In genomic region chr3:60303160-60303559, GRCh38 we compare ENCODE assay signal across 19 cellular contexts.
DNase-seq lines count a peak whose midpoint lies in the region; ATAC-seq and TF ChIP-seq lines count a peak whose summit lies in the region.
"Had no signal": no experiment of that assay in that cellular context is flagged by ENCODE, and none has a peak within 500 bp of the region (broad histone marks: within the 10 kb centered on the region; RNA-seq: fewer than 3 reads in every experiment).

No MANE protein-coding gene starts in this region.

- no peak for TF ChIP-seq POLR2A in testis (IDR thresholded peaks at IDR 0.05)

- TF ChIP-seq RAD21 in SK-N-SH (IDR thresholded peaks at IDR 0.05; ENCODE audit: low read length), result no peak

- H3K27ac ChIP-seq in SK-N-SH (ENCODE audit: low read depth in 2 of 2, low read length in 1 of 2), result no peak overlapping the region
- H3K27ac ChIP-seq in testis, result no peak overlapping the region
- H3K27ac ChIP-seq: 22Rv1; BLaER1 treated with 17β-estradiol and CSF1 and Interleukin-3, amounts not matched to agents 10 nM and 100 nM had no signal

- no peaks in the 10 kb centered on the region for H3K36me3 Mint-ChIP-seq in glutamatergic neuron (ENCODE audit: unreplicated experiment)

- no peaks in the 10 kb centered on the region for H3K4me1 Mint-ChIP-seq in glutamatergic neuron (ENCODE audit: low read depth, unreplicated experiment)

- ATAC-seq in SK-N-SH treated with all-trans-retinoic acid at 6 μM for 48 hours (no peak), omental fat pad (ENCODE audit: low FRiP score) (peak; percentile 37)
- ATAC-seq: GM12878 had no signal

- no peaks in the 10 kb centered on the region for H3K9me2 ChIP-seq in SK-N-SH

- H3F3A ChIP-seq in SK-N-SH (replicated peaks; ENCODE audit: insufficient read depth), result no peaks in the 10 kb centered on the region

- no peaks in the 10 kb centered on the region for H3K27me3 Mint-ChIP-seq in glutamatergic neuron (ENCODE audit: unreplicated experiment)

- no peak overlapping the region for H3K4me3 ChIP-seq in SK-N-SH (ENCODE audit: low read depth in 2 of 2, low read length in 1 of 2)
- peak overlapping the region; percentile 20 for H3K4me3 ChIP-seq in adipocyte (ENCODE audit: low read length)
- no peak overlapping the region for H3K4me3 ChIP-seq in fibroblast of mammary gland (ENCODE audit: control insufficient read depth, low read depth, low read length)
- no peak overlapping the region for H3K4me3 ChIP-seq in testis
- H3K4me3 ChIP-seq: BLaER1 treated with 17β-estradiol and CSF1 and Interleukin-3, amounts not matched to agents 10 nM and 100 nM; GM12878 had no signal

- POLR2A ChIA-PET in SK-N-SH (lab: Yijun Ruan, JAX), result no interaction called here

- CTCF ChIA-PET in SK-N-SH (lab: Yijun Ruan, JAX), result no interaction called here

- H3K27me3 ChIP-seq in SK-N-SH (ENCODE audit: insufficient read depth), result no peaks in the 10 kb centered on the region
- no peaks in the 10 kb centered on the region for H3K27me3 ChIP-seq in adipocyte (replicated peaks; ENCODE audit: control insufficient read depth, insufficient read depth, low read length)
- no peaks in the 10 kb centered on the region for H3K27me3 ChIP-seq in testis
- H3K27me3 ChIP-seq: BLaER1 treated with 17β-estradiol and CSF1 and Interleukin-3, amounts not matched to agents 10 nM and 100 nM had no signal

- H3K4me1 ChIP-seq in SK-N-SH (ENCODE audit: control insufficient read depth in 1 of 2, insufficient read depth in 2 of 2, low read depth in 1 of 2, low read length in 1 of 2), result peaks cover 0 to 4% of the 10 kb centered on the region in 2 experiments; a peak in 1 of 4 replicates
- H3K4me1 ChIP-seq in adipocyte (ENCODE audit: control insufficient read depth, insufficient read depth, low read length), result peaks cover 48% of the 10 kb centered on the region
- H3K4me1 ChIP-seq in testis, result no peaks in the 10 kb centered on the region
- H3K4me1 ChIP-seq: BLaER1 treated with 17β-estradiol and CSF1 and Interleukin-3, amounts not matched to agents 10 nM and 100 nM had no signal

- H3K4me2 ChIP-seq in SK-N-SH, result no peak overlapping the region
- H3K4me2 ChIP-seq: BLaER1 treated with 17β-estradiol and CSF1 and Interleukin-3, amounts not matched to agents 10 nM and 100 nM had no signal

- intact Hi-C loops in testis (cut with DNase I; ENCODE audit: low total_unique reads), result no loop called here

- TF ChIP-seq CTCF in SK-N-SH (IDR thresholded peaks at IDR 0.05) (no peak), fibroblast of mammary gland (conservative IDR thresholded peaks at IDR 0.05; ENCODE audit: control insufficient read depth, insufficient read depth, low read depth, low read length) (no peak), omental fat pad (IDR thresholded peaks at IDR 0.05) (no peak), testis (IDR thresholded peaks at IDR 0.05) (no peak), glutamatergic neuron (IDR thresholded peaks at IDR 0.05; ENCODE audit: partially characterized antibody, unreplicated experiment) (no peak)

- H3K36me3 ChIP-seq in SK-N-SH (replicated peaks in 1 of 2; ENCODE audit: control insufficient read depth in 1 of 2, insufficient read depth in 2 of 2, low read length in 1 of 2) (no peaks in the 10 kb centered on the region), adipocyte (ENCODE audit: control insufficient read depth, insufficient read depth, low read length, severe bottlenecking) (no peaks in the 10 kb centered on the region), testis (ENCODE audit: low read depth, missing control alignments) (no peaks in the 10 kb centered on the region)
- H3K36me3 ChIP-seq: BLaER1 treated with 17β-estradiol and CSF1 and Interleukin-3, amounts not matched to agents 10 nM and 100 nM had no signal

- H2AFZ ChIP-seq in SK-N-SH (ENCODE audit: low read depth), result no peak overlapping the region

- 43% methylated on average over 3 of the region's 3 CpGs for WGBS in SK-N-SH (ENCODE audit: low lambda C conversion rate)
- WGBS in testis, 2 donors, result 75 to 85% methylated on average over 3 of the region's 3 CpGs

- no peak for DNase-seq in SK-N-SH
- peak; percentile 4 for DNase-seq in adipocyte (ENCODE audit: low read depth)
- DNase-seq in fibroblast of mammary gland (ENCODE audit: low read depth), result peak; percentile 32
- DNase-seq in omental fat pad (ENCODE audit: low spot score), result no peak
- no peak for DNase-seq in testis
- no peak for DNase-seq in stimulated activated CD4-positive, alpha-beta T cell treated with anti-CD3 and anti-CD28 coated beads, Interleukin-15, amount 100 ng/mL, for 24 hours
- no peak for DNase-seq in glutamatergic neuron
- DNase-seq: DMS79 treated with DMSO at 0.1 percent for 48 hours; GOT3; NCI-H1105; NCI-H1694 treated with DMSO at 0.1 percent for 48 hours; NCI-H446; NCI-H69; NK-92 treated with Interleukin-12 subunit alpha and Interleukin-12 subunit beta, amount 100 ng/mL, for 24 hours; SIG-M5 had no signal

- no peaks in the 10 kb centered on the region for H4K20me1 ChIP-seq in SK-N-SH (ENCODE audit: insufficient read depth)
- H4K20me1 ChIP-seq: BLaER1 treated with 17β-estradiol and CSF1 and Interleukin-3, amounts not matched to agents 10 nM and 100 nM had no signal

- no peaks in the 10 kb centered on the region for H3K9me3 Mint-ChIP-seq in glutamatergic neuron (ENCODE audit: unreplicated experiment)

- no peaks in the 10 kb centered on the region for H3K79me2 ChIP-seq in SK-N-SH (ENCODE audit: insufficient read depth)

- no peak for TF ChIP-seq EP300 in SK-N-SH (IDR thresholded peaks at IDR 0.05; ENCODE audit: borderline replicate concordance in 1 of 2, low read depth in 1 of 2, low read length in 1 of 2)

- H3K9ac ChIP-seq in SK-N-SH (no peak overlapping the region), adipocyte (ENCODE audit: low read length) (peak overlapping the region; percentile 41)
- H3K9ac ChIP-seq: BLaER1 treated with 17β-estradiol and CSF1 and Interleukin-3, amounts not matched to agents 10 nM and 100 nM had no signal

- H3K27ac Mint-ChIP-seq in glutamatergic neuron (ENCODE audit: unreplicated experiment), result no peak overlapping the region

- no peak overlapping the region for H3K4me3 Mint-ChIP-seq in glutamatergic neuron (ENCODE audit: unreplicated experiment)

- H3K9me3 ChIP-seq in SK-N-SH (no peaks in the 10 kb centered on the region), adipocyte (ENCODE audit: control insufficient read depth, low read length) (no peaks in the 10 kb centered on the region), testis (no peaks in the 10 kb centered on the region)

TF ChIP-seq in SK-N-SH treated with all-trans-retinoic acid at 6 μM for 48 hours, 23 proteins besides CTCF, POLR2A, EP300 and RAD21:
- no peak for TF ChIP-seq PATZ1 (CRISPR knock-in tag; IDR thresholded peaks at IDR 0.05; ENCODE audit: borderline replicate concordance)
- no peak for TF ChIP-seq RARB (CRISPR knock-in tag; IDR thresholded peaks at IDR 0.05)
- no peak for TF ChIP-seq GLIS3 (CRISPR knock-in tag; IDR thresholded peaks at IDR 0.05)
- TF ChIP-seq ISL1 (CRISPR knock-in tag; IDR thresholded peaks at IDR 0.05), result peak; percentile 86
- no peak for TF ChIP-seq ZC3H10 (CRISPR knock-in tag; IDR thresholded peaks at IDR 0.05)
- no peak for TF ChIP-seq PPARA (CRISPR knock-in tag; IDR thresholded peaks at IDR 0.05; ENCODE audit: borderline replicate concordance)
- no peak for TF ChIP-seq ZNF8 (CRISPR knock-in tag; IDR thresholded peaks at IDR 0.05)
- TF ChIP-seq ARNTL (CRISPR knock-in tag; IDR thresholded peaks at IDR 0.05; ENCODE audit: borderline replicate concordance, low read depth), result no peak

TF ChIP-seq in SK-N-SH, 30 proteins besides CTCF, POLR2A, EP300 and RAD21:
- TF ChIP-seq RCOR1 (IDR thresholded peaks at IDR 0.05; ENCODE audit: low read length), result no peak
- no peak for TF ChIP-seq SIN3A (IDR thresholded peaks at IDR 0.05; ENCODE audit: borderline replicate concordance, low read depth, low read length)
- TF ChIP-seq REST (IDR thresholded peaks at IDR 0.05; ENCODE audit: low read depth, low read length), result no peak
- TF ChIP-seq NFIC (IDR thresholded peaks at IDR 0.05; ENCODE audit: borderline replicate concordance), result no peak

Comparison
In these comparisons a context has a peak if more than half of its experiments do, and no peak if none do; other contexts are left out.
1. DNase-seq: peak in adipocyte (single experiment) and fibroblast of mammary gland (single experiment); none in SK-N-SH (single experiment), omental fat pad (single experiment), testis (single experiment), stimulated activated CD4-positive, alpha-beta T cell treated with anti-CD3 and anti-CD28 coated beads, Interleukin-15, amount 100 ng/mL, for 24 hours (single experiment) and glutamatergic neuron (single experiment).